ENCODE assay signal across 8 cellular contexts in genomic region chr17:44865231-44865660, GRCh38. TPM values are rescaled to one million over a fixed set of nuclear protein-coding genes. Genes with fewer than 3 reads are reported as not detected.
DNase-seq lines count a peak whose midpoint lies in the region; ATAC-seq and TF ChIP-seq lines count a peak whose summit lies in the region.

No MANE protein-coding gene starts in this region.

- H3K36me3 ChIP-seq in ascending aorta = peaks cover 66 to 86% of the 10 kb centered on the region in 2 donors

- TF ChIP-seq CTCF in GM12872 (IDR thresholded peaks at IDR 0.05; ENCODE audit: insufficient read depth, low read depth, low read length) (peak; percentile 83), ascending aorta (IDR thresholded peaks at IDR 0.05) (peak; percentile 84 to 88 (median 84))

- H3K4me3 ChIP-seq in ascending aorta = no peak overlapping the region

- no peaks in the 10 kb centered on the region for H3K9me3 ChIP-seq in ascending aorta

- H3K27ac ChIP-seq in ascending aorta = no peak overlapping the region

- intact Hi-C loops in ascending aorta (cut with DNase I) = loop anchor here (1.0 to 5.0 kb wide), 3 partner anchors 33 to 90 kb away; partner anchors contain the start of gene GJC1
- intact Hi-C loops in sciatic nerve (cut with DNase I) = loop anchor here (1.0 kb wide), 1 partner anchor 91 kb away; no protein-coding TSS in a partner anchor

- DNase-seq in NCI-H1930 (lab: John Stamatoyannopoulos, UW) = peak; percentile 30 to 53
- DNase-seq in T-helper 22 cell (ENCODE audit: low read depth) = peak; percentile 31
- peak in 1 of 2 donors; percentile 75 for DNase-seq in ascending aorta (ENCODE audit: low spot score in 2 of 2)
- DNase-seq in hepatic stellate cell (ENCODE audit: low spot score) = peak; percentile 77
- peak; percentile 78 for DNase-seq in sciatic nerve (ENCODE audit: low spot score)

- no peaks in the 10 kb centered on the region for H3K4me1 ChIP-seq in ascending aorta

- ATAC-seq in sciatic nerve = peak; percentile 80
- no peak for ATAC-seq in GM21737 (IDR thresholded peaks at IDR 0.05; ENCODE audit: unreplicated experiment)
- ATAC-seq in HG02588 (IDR thresholded peaks at IDR 0.05; ENCODE audit: unreplicated experiment) = no peak

- no peaks in the 10 kb centered on the region for H3K27me3 ChIP-seq in ascending aorta

RNA-seq across cellular contexts. Expression of gene HIGD1B, which starts 17.6 kb away (rescaled TPM):
- total RNA-seq in ascending aorta = not detected
- 5.8 TPM for total RNA-seq in sciatic nerve

RNA-seq across cellular contexts. Expression of gene EFTUD2, which starts 34.0 kb away (rescaled TPM):
- total RNA-seq in ascending aorta = 126 TPM
- total RNA-seq in sciatic nerve = 75.2 TPM

RNA-seq across cellular contexts. Expression of gene GJC1, which starts 35.2 kb away (rescaled TPM):
- total RNA-seq in ascending aorta (9.9 TPM), sciatic nerve (7.9 TPM)

RNA-seq across cellular contexts. Expression of gene GFAP, which starts 50.1 kb away (rescaled TPM):
- 1.7 TPM for total RNA-seq in ascending aorta
- total RNA-seq in sciatic nerve = 9.2 TPM
